ENCODE assay signal across 19 cellular contexts in genomic region chr22:29509815-29510214, GRCh38.
"Had no signal": no experiment of that assay in that cellular context is flagged by ENCODE, and none has a peak within 500 bp of the region (broad histone marks: within the 10 kb centered on the region; RNA-seq: fewer than 3 reads in every experiment).

No MANE protein-coding gene starts in this region.

- H3K4me3 Mint-ChIP-seq: brain, neural crest cell had no signal

- H3K9me3 ChIP-seq: colonic mucosa, left lung, right atrium auricular region, stomach, vagina had no signal

- H3K9me3 Mint-ChIP-seq: brain, neural crest cell had no signal

- H3K4me1 ChIP-seq: colonic mucosa, foreskin keratinocyte, left lung, right atrium auricular region, stomach, vagina had no signal

- H3K4me3 ChIP-seq: colonic mucosa, left lung, right atrium auricular region, SK-N-MC, stomach, vagina had no signal

- DNase-seq: activated CD4-positive, alpha-beta T cell treated with anti-CD3 and anti-CD28 coated beads, Interleukin-2, amount 50 U/mL, for 1 hour; activated CD4-positive, CD25-positive, alpha-beta regulatory T cell; central memory CD4-positive, alpha-beta T cell; colonic mucosa; foreskin keratinocyte; hypothalamus; left lung; SHP77; stimulated activated CD4-positive, alpha-beta T cell treated with anti-CD3 and anti-CD28 coated beads, Interleukin-12 subunit alpha, Interleukin-12 subunit beta, amount 100 ng/mL, for 4 hours; stimulated activated CD4-positive, alpha-beta T cell treated with anti-CD3 and anti-CD28 coated beads, Interleukin-1b, Interleukin-23, amount 100 ng/mL, for 48 hours; stomach; T1000; trophoblast cell had no signal

- ATAC-seq: foreskin keratinocyte, left lung had no signal

- H3K27me3 ChIP-seq: colonic mucosa, foreskin keratinocyte, left lung, right atrium auricular region, stomach, vagina had no signal

- H3K27me3 Mint-ChIP-seq: brain, progenitor cell of endocrine pancreas had no signal

- H3K27ac Mint-ChIP-seq: brain, progenitor cell of endocrine pancreas had no signal

- H3K27ac ChIP-seq: colonic mucosa, foreskin keratinocyte, left lung, right atrium auricular region, SK-N-MC, stomach, vagina had no signal

- H3K4me1 Mint-ChIP-seq: brain, neural crest cell had no signal
